8 cellular contexts compared by ENCODE assay signal in genomic region chr1:158998781-158999161, GRCh38. TPM values are rescaled to one million over a fixed set of nuclear protein-coding genes. Genes with fewer than 3 reads are reported as not detected.
DNase-seq lines count a peak whose midpoint lies in the region; ATAC-seq and TF ChIP-seq lines count a peak whose summit lies in the region.

No MANE protein-coding gene starts in this region.

- no peaks in the 10 kb centered on the region for H3K79me2 ChIP-seq in osteoblast (ENCODE audit: insufficient read depth, low read length)

- H3K27ac ChIP-seq in osteoblast (ENCODE audit: low read depth, low read length): peak overlapping the region; percentile 92

- no peaks in the 10 kb centered on the region for H4K20me1 ChIP-seq in osteoblast (ENCODE audit: insufficient read depth, low read length)

- peak; percentile 56 for ATAC-seq in activated CD4-positive, alpha-beta T cell treated with anti-CD3 and anti-CD28 coated beads for 36 hours
- peak; percentile 60 for ATAC-seq in HG02938 (IDR thresholded peaks at IDR 0.05; ENCODE audit: unreplicated experiment)

- peak; percentile 50 for DNase-seq in activated CD4-positive, alpha-beta T cell treated with anti-CD3 and anti-CD28 coated beads for 36 hours
- no peak for DNase-seq in activated CD4-positive, alpha-beta T cell treated with anti-CD3 and anti-CD28 coated beads, Interleukin-2, amount 50 U/mL, for 1 hour
- peak; percentile 57 for DNase-seq in NCI-H774 (lab: John Stamatoyannopoulos, UW)
- peak; percentile 59 for DNase-seq in glomerular visceral epithelial cell (ENCODE audit: extremely low spot score)
- no peak for DNase-seq in osteoblast (ENCODE audit: insufficient read length, low spot score, missing footprints)
- no peak for DNase-seq in UCSD-AML1 (lab: John Stamatoyannopoulos, UW; ENCODE audit: unreplicated experiment)

- intact Hi-C loops in activated CD4-positive, alpha-beta T cell treated with anti-CD3 and anti-CD28 coated beads for 36 hours (cut with DNase I, micrococcal nuclease): loop anchor here (1.0 to 10.0 kb wide), 9 partner anchors 74 to 796 kb away; no protein-coding TSS in a partner anchor

- no peak overlapping the region for H3K27ac Mint-ChIP-seq in activated CD4-positive, alpha-beta T cell treated with anti-CD3 and anti-CD28 coated beads for 36 hours
- H3K27ac Mint-ChIP-seq in activated naive CD4-positive, alpha-beta T cell treated with anti-CD3 and anti-CD28 coated beads, Interleukin-2, amount 50 U/mL, for 24 hours: peak overlapping the region; percentile 91

- peaks cover 2% of the 10 kb centered on the region for H3K9me3 Mint-ChIP-seq in activated CD4-positive, alpha-beta T cell treated with anti-CD3 and anti-CD28 coated beads for 36 hours (ENCODE audit: low read depth)
- H3K9me3 Mint-ChIP-seq in activated naive CD4-positive, alpha-beta T cell treated with anti-CD3 and anti-CD28 coated beads, Interleukin-2, amount 50 U/mL, for 24 hours: no peaks in the 10 kb centered on the region

- peak; percentile 88 for TF ChIP-seq CTCF in osteoblast (IDR thresholded peaks at IDR 0.05; ENCODE audit: extremely low read depth, low read depth, low read length)

- H3K36me3 Mint-ChIP-seq in activated CD4-positive, alpha-beta T cell treated with anti-CD3 and anti-CD28 coated beads for 36 hours (ENCODE audit: low read depth): peaks cover 19% of the 10 kb centered on the region
- H3K36me3 Mint-ChIP-seq in activated naive CD4-positive, alpha-beta T cell treated with anti-CD3 and anti-CD28 coated beads, Interleukin-2, amount 50 U/mL, for 24 hours: peaks cover 10% of the 10 kb centered on the region

- H2AFZ ChIP-seq in osteoblast (ENCODE audit: low read length): peak overlapping the region; percentile 89

- H3K4me3 ChIP-seq in osteoblast (ENCODE audit: insufficient read depth, low read length): peak overlapping the region; percentile 72

- H3K4me2 ChIP-seq in osteoblast (ENCODE audit: insufficient read depth, low read length): peak overlapping the region; percentile 96

- H3K4me3 Mint-ChIP-seq in activated CD4-positive, alpha-beta T cell treated with anti-CD3 and anti-CD28 coated beads for 36 hours: no peak overlapping the region
- H3K4me3 Mint-ChIP-seq in activated naive CD4-positive, alpha-beta T cell treated with anti-CD3 and anti-CD28 coated beads, Interleukin-2, amount 50 U/mL, for 24 hours: peak overlapping the region; percentile 65

- peaks cover 4% of the 10 kb centered on the region for H3K27me3 ChIP-seq in osteoblast (ENCODE audit: insufficient read depth, low read length)

- no peaks in the 10 kb centered on the region for H3K27me3 Mint-ChIP-seq in activated CD4-positive, alpha-beta T cell treated with anti-CD3 and anti-CD28 coated beads for 36 hours
- H3K27me3 Mint-ChIP-seq in activated naive CD4-positive, alpha-beta T cell treated with anti-CD3 and anti-CD28 coated beads, Interleukin-2, amount 50 U/mL, for 24 hours: no peaks in the 10 kb centered on the region

- CTCF ChIA-PET in activated CD4-positive, alpha-beta T cell treated with anti-CD3 and anti-CD28 coated beads for 36 hours (lab: Charles Lee): interaction anchor here (0.6 to 2.2 kb wide), 23 partner anchors 10 to 795 kb away, joined by 3 to 14 read pairs (median 3); partner anchors contain the start of genes IFI16 and MNDA

- POLR2A ChIA-PET in activated CD4-positive, alpha-beta T cell treated with anti-CD3 and anti-CD28 coated beads for 36 hours (lab: Charles Lee): interaction anchor here (0.6 to 1.4 kb wide), 2 partner anchors 11 to 78 kb away, joined by 4 to 6 read pairs; partner anchors contain the start of genes AIM2 and IFI16

- H3K36me3 ChIP-seq in osteoblast (ENCODE audit: insufficient read depth, low read length): no peaks in the 10 kb centered on the region

- no peaks in the 10 kb centered on the region for H3K9me3 ChIP-seq in osteoblast (ENCODE audit: low read depth, low read length)

- H3K4me1 Mint-ChIP-seq in activated CD4-positive, alpha-beta T cell treated with anti-CD3 and anti-CD28 coated beads for 36 hours: peaks cover 27% of the 10 kb centered on the region
- peaks cover 40% of the 10 kb centered on the region for H3K4me1 Mint-ChIP-seq in activated naive CD4-positive, alpha-beta T cell treated with anti-CD3 and anti-CD28 coated beads, Interleukin-2, amount 50 U/mL, for 24 hours

- H3K4me1 ChIP-seq in osteoblast (ENCODE audit: insufficient read depth, low read length): peaks cover 21% of the 10 kb centered on the region

RNA-seq across cellular contexts. Expression of gene IFI16, which starts 10.9 kb away (rescaled TPM):
- 100 to 1,000 TPM; 263 to 308 TPM for total RNA-seq in activated CD4-positive, alpha-beta T cell treated with anti-CD3 and anti-CD28 coated beads for 36 hours
- 129 and 171 TPM in 2 replicates for total RNA-seq in osteoblast

Comparison
In these comparisons a context has a peak if more than half of its experiments do, and no peak if none do; other contexts are left out.
1. DNase-seq: peak in activated CD4-positive, alpha-beta T cell treated with anti-CD3 and anti-CD28 coated beads for 36 hours (single experiment), NCI-H774 (single experiment) and glomerular visceral epithelial cell (single experiment); none in activated CD4-positive, alpha-beta T cell treated with anti-CD3 and anti-CD28 coated beads, Interleukin-2, amount 50 U/mL, for 1 hour (single experiment), osteoblast (single experiment) and UCSD-AML1 (single experiment).